In genomic region chr12:83470749-83471148, GRCh38 we compare ENCODE assay signal across 17 cellular contexts.
DNase-seq lines count a peak whose midpoint lies in the region; TF ChIP-seq lines count a peak whose summit lies in the region.
"Had no signal": no experiment of that assay in that cellular context is flagged by ENCODE, and none has a peak within 500 bp of the region (broad histone marks: within the 10 kb centered on the region; RNA-seq: fewer than 3 reads in every experiment).

No MANE protein-coding gene starts in this region.

- H2AFZ ChIP-seq in hepatocyte, result no peak overlapping the region

- no peak overlapping the region for H3K27ac ChIP-seq in hepatocyte
- H3K27ac ChIP-seq: C4-2B, Peyer's patch had no signal

- no peaks in the 10 kb centered on the region for H3K36me3 ChIP-seq in hepatocyte (replicated peaks; ENCODE audit: insufficient read depth, low read depth)
- H3K36me3 ChIP-seq: Peyer's patch had no signal

- no peaks in the 10 kb centered on the region for H3K79me2 ChIP-seq in hepatocyte

- H3K4me2 ChIP-seq in hepatocyte, result no peak overlapping the region

- no peaks in the 10 kb centered on the region for H3K4me1 ChIP-seq in hepatocyte (ENCODE audit: insufficient read depth)
- H3K4me1 ChIP-seq: Peyer's patch had no signal

- H3K9me2 ChIP-seq in hepatocyte (replicated peaks; ENCODE audit: insufficient read depth), result no peaks in the 10 kb centered on the region

- WGBS in hepatocyte (ENCODE audit: low lambda C conversion rate, missing lambda C conversion rate), result 56% methylated on average over 3 of the region's 3 CpGs

- no peaks in the 10 kb centered on the region for H4K20me1 ChIP-seq in hepatocyte (ENCODE audit: insufficient read depth, poor library complexity, severe bottlenecking)

- no peak for TF ChIP-seq CTCF in hepatocyte (IDR thresholded peaks at IDR 0.05; ENCODE audit: poor library complexity)

- DNase-seq in NCI-H2029 treated with DMSO at 0.1 percent for 48 hours (lab: John Stamatoyannopoulos, UW) (peak; percentile 2), NCI-H2029 (lab: John Stamatoyannopoulos, UW) (no peak), DMS53 (lab: John Stamatoyannopoulos, UW) (peak; percentile 59), NCI-H69 (lab: John Stamatoyannopoulos, UW) (peak; percentile 26), hepatocyte (ENCODE audit: low spot score) (peak; percentile 16), NCI-H524 treated with DMSO at 0.1 percent for 48 hours (lab: John Stamatoyannopoulos, UW) (no peak), HUDEP-2 (lab: John Stamatoyannopoulos, UW; ENCODE audit: unreplicated experiment in 76 of 76) (no peak), 8988T (no peak)
- DNase-seq: CD8-positive, alpha-beta memory T cell; DMS79; H9; HFFc6; Karpas-422; NCI-H446 treated with DMSO at 0.1 percent for 48 hours; T-cell had no signal

- no peaks in the 10 kb centered on the region for H3K9me3 ChIP-seq in hepatocyte (ENCODE audit: low read depth)
- H3K9me3 ChIP-seq: Peyer's patch had no signal

- no peak overlapping the region for H3K4me3 ChIP-seq in hepatocyte
- H3K4me3 ChIP-seq: Peyer's patch had no signal

- peaks cover 4% of the 10 kb centered on the region for H3K27me3 ChIP-seq in hepatocyte
- H3K27me3 ChIP-seq: Peyer's patch had no signal

Comparison
In these comparisons a context has a peak if more than half of its experiments do, and no peak if none do; other contexts are left out.
1. DNase-seq: peak in NCI-H2029 treated with DMSO at 0.1 percent for 48 hours (single experiment), DMS53 (single experiment), NCI-H69 (single experiment) and hepatocyte (single experiment); none in NCI-H2029 (single experiment), NCI-H524 treated with DMSO at 0.1 percent for 48 hours (single experiment), HUDEP-2 (0 of 76) and 8988T (single experiment).